In the genomic region with DNA sequence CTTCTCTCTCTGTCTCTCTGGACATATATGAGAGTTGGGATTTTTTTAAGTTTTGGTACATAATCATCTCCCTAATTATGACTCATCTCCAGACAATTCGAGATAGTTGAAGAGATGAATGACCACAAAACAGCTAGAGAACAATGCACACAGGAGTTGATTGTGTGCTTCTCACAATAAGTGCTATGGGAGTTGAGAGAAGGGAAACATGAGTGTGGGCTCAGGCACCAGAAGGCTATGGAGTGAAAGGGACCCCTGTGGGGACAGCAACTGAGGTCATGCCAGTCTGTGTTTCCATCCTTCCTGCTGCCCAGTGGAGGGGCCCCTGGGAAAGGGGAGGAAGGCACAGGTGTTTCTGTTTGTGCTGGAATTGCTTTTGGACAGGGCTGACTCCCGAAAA, we compare ENCODE assay signal across 14 cellular contexts. TPM values are rescaled to one million over a fixed set of nuclear protein-coding genes. Genes with fewer than 3 reads are reported as not detected.
A peak's percentile ranks its signal among the peaks of the same experiment; 100 is the strongest.
DNase-seq lines count a peak whose midpoint lies in the region; ATAC-seq and TF ChIP-seq lines count a peak whose summit lies in the region.
"Had no signal": no experiment of that assay in that cellular context is flagged by ENCODE, and none has a peak within 500 bp of the region (broad histone marks: within the 10 kb centered on the region; RNA-seq: fewer than 3 reads in every experiment).

No MANE protein-coding gene starts in this region.

- no peaks in the 10 kb centered on the region for H4K20me1 ChIP-seq in GM23248 (ENCODE audit: insufficient read depth)

- H3F3A ChIP-seq in GM23248 (ENCODE audit: insufficient read depth): peaks cover 34% of the 10 kb centered on the region

- WGBS in GM23248 (ENCODE audit: low coverage in 1 of 2, low lambda C conversion rate in 2 of 2, missing lambda C conversion rate in 2 of 2), 2 experiments: 23 to 33% methylated on average over 2 of the region's 2 CpGs
- 53 to 58% methylated on average over 2 of the region's 2 CpGs for WGBS in lower leg skin, 2 donors

- ATAC-seq in left cardiac atrium: no peak
- ATAC-seq: GM23338 had no signal

- intact Hi-C loops in left cardiac atrium (cut with DNase I): no loop called here
- intact Hi-C loops in lower leg skin (cut with DNase I; ENCODE audit: low total_unique reads): no loop called here

- no peaks in the 10 kb centered on the region for H3K79me2 ChIP-seq in GM23248 (ENCODE audit: insufficient read depth)

- peaks cover 29% of the 10 kb centered on the region for H3K4me1 ChIP-seq in GM23248 (ENCODE audit: insufficient read depth)
- H3K4me1 ChIP-seq: prostate gland had no signal

- no peaks in the 10 kb centered on the region for H3K36me3 ChIP-seq in GM23248 (ENCODE audit: low read depth)
- H3K36me3 ChIP-seq: prostate gland had no signal

- no peak overlapping the region for H2AFZ ChIP-seq in GM23248
- H2AFZ ChIP-seq: GM23338 had no signal

- H3K4me3 ChIP-seq in GM23248 (no peak overlapping the region), lower leg skin (ENCODE audit: low read depth, poor library complexity, severe bottlenecking) (no peak overlapping the region)
- H3K4me3 ChIP-seq: GM23338, prostate gland had no signal

- H3K4me2 ChIP-seq in GM23248 (ENCODE audit: unreplicated experiment): peak overlapping the region; percentile 43
- H3K4me2 ChIP-seq: GM23338 had no signal

- H3K9me2 ChIP-seq in GM23248 (ENCODE audit: insufficient read depth): no peaks in the 10 kb centered on the region

- H3K27ac ChIP-seq in GM23248: peak overlapping the region; percentile 28
- H3K27ac ChIP-seq: C4-2B, prostate gland had no signal

- H3K9me3 ChIP-seq in GM23248 (ENCODE audit: low read depth): no peaks in the 10 kb centered on the region
- H3K9me3 ChIP-seq: prostate gland had no signal

- no peak for TF ChIP-seq CTCF in lower leg skin (IDR thresholded peaks at IDR 0.05)

- H3K9ac ChIP-seq in GM23248: 0 out of 2 replicates have a peak overlapping the region, but pooled peaks have one; percentile 13

- in situ Hi-C loops in GM23248 (cut with MboI): no loop called here

- peak; percentile 91 for DNase-seq in A172 (ENCODE audit: low spot score)
- peak; percentile 79 for DNase-seq in GM23248
- DNase-seq in amniotic epithelial cell (ENCODE audit: low read depth): peak; percentile 71
- peak; percentile 55 to 94 for DNase-seq in hippocampal formation (lab: John Stamatoyannopoulos, UW)
- DNase-seq in left cardiac atrium: no peak
- no peak for DNase-seq in GM19240 (ENCODE audit: insufficient read length, low spot score)
- DNase-seq in lower leg skin (ENCODE audit: low spot score in 2 of 2): no peak
- DNase-seq in COLO668 (lab: John Stamatoyannopoulos, UW; ENCODE audit: unreplicated experiment): no peak
- DNase-seq: activated CD4-positive, alpha-beta T cell treated with anti-CD3 and anti-CD28 coated beads, Interleukin-2, amount 10 ng/mL, durations not matched to agents 24 days and 14 days; NCI-H1092; OCI-M1 had no signal

- TF ChIP-seq POLR2A in lower leg skin (IDR thresholded peaks at IDR 0.05): no peak

- H3K27me3 ChIP-seq in GM23248 (replicated peaks; ENCODE audit: insufficient read depth): no peaks in the 10 kb centered on the region

RNA-seq across cellular contexts. Expression of a gene that starts 6.5 kb away (rescaled TPM):
- total RNA-seq in A172 (2014; rRNA removed; shearing (Covaris generic)): 746 and 807 TPM in 2 replicates
- total RNA-seq in GM23248 (2014; rRNA removed; shearing (Covaris generic)): 397 and 400 TPM in 2 replicates
- polyA plus RNA-seq in GM23248 (2016; fragmentation: Nextera tagmentation; extraction: Ambion mirVana): 694 and 728 TPM in 2 replicates
- total RNA-seq in left cardiac atrium: 100 to 1,000 TPM; 118 to 207 TPM
- total RNA-seq in lower leg skin: 100 to 1,000 TPM in 3 of 4 donors, 10 to 100 TPM in 1; 85.6 to 159 (median 121) TPM

Comparison
In these comparisons a context has a peak if more than half of its experiments do, and no peak if none do; other contexts are left out.
1. DNase-seq: peak in A172 (single experiment), GM23248 (single experiment), amniotic epithelial cell (single experiment) and hippocampal formation (2 of 2); none in left cardiac atrium (single experiment), GM19240 (single experiment), lower leg skin (0 of 2) and COLO668 (single experiment).